In genomic region chr16:3282103-3282746, GRCh38 we compare ENCODE assay signal across 8 cellular contexts. TPM values are rescaled to one million over a fixed set of nuclear protein-coding genes. Genes with fewer than 3 reads are reported as not detected.
DNase-seq lines count a peak whose midpoint lies in the region; ATAC-seq and TF ChIP-seq lines count a peak whose summit lies in the region.

No MANE protein-coding gene starts in this region.

- H3K4me1 ChIP-seq in lower lobe of right lung: peaks cover 28% of the 10 kb centered on the region
- H3K4me1 ChIP-seq in upper lobe of left lung: peaks cover 16 to 37% (median 23%) of the 10 kb centered on the region in 4 donors

- WGBS in upper lobe of left lung, 2 donors: 18 to 26% methylated on average over 23 to 29 of the region's 30 CpGs

- H3K36me3 ChIP-seq in lower lobe of right lung (peaks cover 19% of the 10 kb centered on the region), upper lobe of left lung (peaks cover 4 to 23% (median 12%) of the 10 kb centered on the region in 4 donors)

- intact Hi-C loops in lower lobe of right lung (cut with DNase I): no loop called here

- peaks cover 11% of the 10 kb centered on the region for H3K9me3 ChIP-seq in lower lobe of right lung
- H3K9me3 ChIP-seq in upper lobe of left lung: peaks cover 0 to 11% (median 5%) of the 10 kb centered on the region in 4 donors

- H3K27me3 ChIP-seq in lower lobe of right lung (ENCODE audit: low read depth): no peaks in the 10 kb centered on the region
- no peaks in the 10 kb centered on the region for H3K27me3 ChIP-seq in upper lobe of left lung

- peak overlapping the region; percentile 89 for H3K4me3 ChIP-seq in choroid plexus epithelial cell (ENCODE audit: low read depth, low read length)
- peak overlapping the region; percentile 75 for H3K4me3 ChIP-seq in lower lobe of right lung
- H3K4me3 ChIP-seq in upper lobe of left lung: peak overlapping the region; percentile 69 to 99 (median 87)

- DNase-seq in DMS79 (lab: John Stamatoyannopoulos, UW): peak; percentile 73
- peak; percentile 92 for DNase-seq in OCI-M1 (lab: John Stamatoyannopoulos, UW)
- no peak for DNase-seq in choroid plexus epithelial cell (ENCODE audit: low read depth)
- no peak for DNase-seq in lower lobe of right lung
- no peak for DNase-seq in upper lobe of left lung
- DNase-seq in stimulated activated CD4-positive, alpha-beta T cell treated with anti-CD3 and anti-CD28 coated beads, Interleukin-4, amount 100 ng/mL, for 1 hour: no peak

- no peak for TF ChIP-seq EP300 in upper lobe of left lung (IDR thresholded peaks at IDR 0.05)

- TF ChIP-seq CTCF in choroid plexus epithelial cell (conservative IDR thresholded peaks at IDR 0.05; ENCODE audit: low read depth, low read length): no peak
- no peak for TF ChIP-seq CTCF in lower lobe of right lung (IDR thresholded peaks at IDR 0.05)
- peak in 1 of 6 experiments; percentile 3 for TF ChIP-seq CTCF in upper lobe of left lung (IDR thresholded peaks at IDR 0.05)

- H3K27ac ChIP-seq in lower lobe of right lung (peak overlapping the region; percentile 99), upper lobe of left lung (peak overlapping the region; percentile 94 to 99 (median 98))

- no peak for TF ChIP-seq POLR2A in upper lobe of left lung (IDR thresholded peaks at IDR 0.05)

- ATAC-seq in GM21381 (IDR thresholded peaks at IDR 0.05; ENCODE audit: unreplicated experiment): peak; percentile 27
- ATAC-seq in HG03565 (IDR thresholded peaks at IDR 0.05; ENCODE audit: unreplicated experiment): peak; percentile 5
- ATAC-seq in lower lobe of right lung: peak; percentile 50 to 59
- ATAC-seq in upper lobe of left lung (ENCODE audit: low FRiP score in 2 of 2): peak; percentile 31 to 65

RNA-seq across cellular contexts. Expression of gene ZNF263, which starts 1.1 kb away (rescaled TPM):
- 23.2 TPM for total RNA-seq in lower lobe of right lung
- total RNA-seq in upper lobe of left lung: 10 to 100 TPM; 19.6 to 48.2 (median 32.2) TPM

RNA-seq across cellular contexts. Expression of gene TIGD7, which starts 23.0 kb away (rescaled TPM):
- total RNA-seq in lower lobe of right lung (5.3 TPM), upper lobe of left lung (1 to 10 TPM; 1.3 to 6.0 (median 4.0) TPM)

RNA-seq across cellular contexts. Expression of gene ZNF75A, which starts 23.1 kb away (rescaled TPM):
- 32.4 TPM for total RNA-seq in lower lobe of right lung
- 10 to 100 TPM; 21.5 to 69.1 (median 25.9) TPM for total RNA-seq in upper lobe of left lung

RNA-seq across cellular contexts. Expression of gene MEFV, which starts 25.8 kb away (rescaled TPM):
- total RNA-seq in lower lobe of right lung (13.5 TPM), upper lobe of left lung (10 to 100 TPM in 5 of 6 donors, 1 to 10 TPM in 1; 9.1 to 18.9 (median 12.3) TPM)

RNA-seq across cellular contexts. Expression of gene ZNF200, which starts 47.3 kb away (rescaled TPM):
- total RNA-seq in lower lobe of right lung: 12.0 TPM
- total RNA-seq in upper lobe of left lung: 1 to 10 TPM; 6.4 to 9.5 (median 7.8) TPM

Comparison
In these comparisons a context has a peak if more than half of its experiments do, and no peak if none do; other contexts are left out.
1. DNase-seq: peak in DMS79 (single experiment) and OCI-M1 (single experiment); none in choroid plexus epithelial cell (single experiment), lower lobe of right lung (single experiment), upper lobe of left lung (0 of 2) and stimulated activated CD4-positive, alpha-beta T cell treated with anti-CD3 and anti-CD28 coated beads, Interleukin-4, amount 100 ng/mL, for 1 hour (single experiment).
2. Peak in every context shown above with its lines, with median percentiles within 50 percentile points of each other: ATAC-seq and H3K4me3 ChIP-seq.